ENCODE assay signal across 1 cellular context in genomic region chr15:71336671-71337070, GRCh38.
TF ChIP-seq lines count a peak whose summit lies in the region.

No MANE protein-coding gene starts in this region.

TF ChIP-seq in H1, 55 proteins besides CTCF, POLR2A, EP300 and RAD21 (continued from another document):
- TF ChIP-seq USF2 (IDR thresholded peaks at IDR 0.05; ENCODE audit: low read length) (no peak), RFX5 (IDR thresholded peaks at IDR 0.05; ENCODE audit: borderline replicate concordance, low read depth, low read length) (no peak), SP1 (IDR thresholded peaks at IDR 0.05; ENCODE audit: low read depth, low read length) (no peak), JUND (IDR thresholded peaks at IDR 0.05; ENCODE audit: low read length) (no peak), CHD2 (IDR thresholded peaks at IDR 0.05; ENCODE audit: low read length) (no peak), CTBP2 (IDR thresholded peaks at IDR 0.05; ENCODE audit: borderline replicate concordance, insufficient read depth, insufficient read length, low read length) (no peak), SIN3A (conservative IDR thresholded peaks at IDR 0.05 in 1 of 2, IDR thresholded peaks at IDR 0.05 in 1 of 2; ENCODE audit: low read depth in 1 of 2, low read length in 2 of 2) (no peak), EZH2 (IDR thresholded peaks at IDR 0.05; ENCODE audit: low read depth, low read length, severe bottlenecking) (no peak), JUN (IDR thresholded peaks at IDR 0.05; ENCODE audit: low read depth, low read length) (no peak)
- TF ChIP-seq, protein P1, sequence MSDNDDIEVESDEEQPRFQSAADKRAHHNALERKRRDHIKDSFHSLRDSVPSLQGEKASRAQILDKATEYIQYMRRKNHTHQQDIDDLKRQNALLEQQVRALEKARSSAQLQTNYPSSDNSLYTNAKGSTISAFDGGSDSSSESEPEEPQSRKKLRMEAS (IDR thresholded peaks at IDR 0.05) = no peak
